In genomic region chr13:77521595-77522367, GRCh38 we compare ENCODE assay signal across 12 cellular contexts. TPM values are rescaled to one million over a fixed set of nuclear protein-coding genes. Genes with fewer than 3 reads are reported as not detected.
A peak's percentile ranks its signal among the peaks of the same experiment; 100 is the strongest.
DNase-seq lines count a peak whose midpoint lies in the region; ATAC-seq, FAIRE-seq and TF ChIP-seq lines count a peak whose summit lies in the region.
"Had no signal": no experiment of that assay in that cellular context is flagged by ENCODE, and none has a peak within 500 bp of the region (broad histone marks: within the 10 kb centered on the region; RNA-seq: fewer than 3 reads in every experiment).

No MANE protein-coding gene starts in this region.

- no peak overlapping the region for H3K23ac ChIP-seq in H1 (ENCODE audit: insufficient read length)

- H3K79me1 ChIP-seq in H1 (ENCODE audit: low read depth, low read length), result no peaks in the 10 kb centered on the region

- H3K27me3 ChIP-seq in MG63 (no peaks in the 10 kb centered on the region), H1 (replicated peaks in 1 of 4; ENCODE audit: control insufficient read depth in 3 of 4, extremely low read depth in 1 of 4, insufficient read depth in 3 of 4, low read length in 3 of 4) (no peaks in the 10 kb centered on the region), lower lobe of right lung (ENCODE audit: low read depth) (no peaks in the 10 kb centered on the region)

- no peak overlapping the region for H4K91ac ChIP-seq in H1 (replicated peaks; ENCODE audit: insufficient read length, low read length)

- CTCF ChIA-PET in H1 (lab: Charles Lee; ENCODE audit: partially characterized antibody), result interaction anchor here (1.0 kb wide), 1 partner anchor 20 kb away, joined by 3 read pairs; no protein-coding TSS in a partner anchor

- H3K9me3 ChIP-seq in MG63 (no peaks in the 10 kb centered on the region), H1 (ENCODE audit: insufficient read depth in 2 of 2, low read depth in 1 of 2, low read length in 1 of 2) (no peaks in the 10 kb centered on the region), lower lobe of right lung (no peaks in the 10 kb centered on the region)

- TF ChIP-seq RAD21 in H1 (IDR thresholded peaks at IDR 0.05 in 1 of 2, conservative IDR thresholded peaks at IDR 0.05 in 1 of 2; ENCODE audit: low read depth in 2 of 2, low read length in 2 of 2), result peak; percentile 11 to 17; a peak in 2 of 4 replicates

- 0 out of 2 replicates have a peak overlapping the region, but pooled peaks have one; percentile 60 for H2BK5ac ChIP-seq in H1 (ENCODE audit: low read depth, low read length)

- H3K4me1 ChIP-seq in H1 (replicated peaks in 1 of 4; ENCODE audit: control insufficient read depth in 3 of 4, insufficient read depth in 4 of 4, low read length in 3 of 4) (no peaks in the 10 kb centered on the region; a peak in 1 of 7 replicates), lower lobe of right lung (no peaks in the 10 kb centered on the region)

- peak; percentile 35 for DNase-seq in ACHN
- DNase-seq in MG63, result peak; percentile 75
- DNase-seq in H1 (ENCODE audit: low read depth in 1 of 2, low spot score in 2 of 2), result peak in 1 of 2 experiments; percentile 17
- DNase-seq in lower lobe of right lung, result peak; percentile 77
- DNase-seq in OCI-M1 (lab: John Stamatoyannopoulos, UW), result no peak
- DNase-seq in posterior vena cava (ENCODE audit: low spot score), result no peak
- DNase-seq in NCI-H748 treated with DMSO at 0.1 percent for 48 hours (lab: John Stamatoyannopoulos, UW), result no peak
- DNase-seq: activated CD4-positive, alpha-beta T cell treated with anti-CD3 and anti-CD28 coated beads, Interleukin-2, amount 10 ng/mL, durations not matched to agents 7 days and 5 days; activated naive CD4-positive, alpha-beta T cell treated with anti-CD3 and anti-CD28 coated beads, Interleukin-2, amount 50 U/mL, for 16 hours; retina; Right ventricle myocardium superior had no signal

- H2BK15ac ChIP-seq in H1 (ENCODE audit: low read length), result no peak overlapping the region

- no peak overlapping the region for H3K14ac ChIP-seq in H1 (ENCODE audit: insufficient read length)

- peak; percentile 98 for ATAC-seq in lower lobe of right lung
- ATAC-seq in HG03460 (IDR thresholded peaks at IDR 0.05; ENCODE audit: unreplicated experiment), result no peak

- H2AFZ ChIP-seq in H1 (ENCODE audit: low read length), result no peak overlapping the region

- no peak overlapping the region for H3K4ac ChIP-seq in H1 (replicated peaks; ENCODE audit: insufficient read length, low read depth, low read length)

- H3K36me3 ChIP-seq in MG63 (no peaks in the 10 kb centered on the region), H1 (ENCODE audit: control insufficient read depth in 2 of 4, insufficient read depth in 4 of 4, low read length in 3 of 4) (no peaks in the 10 kb centered on the region), lower lobe of right lung (no peaks in the 10 kb centered on the region)

- TF ChIP-seq EP300 in H1 (IDR thresholded peaks at IDR 0.05; ENCODE audit: borderline replicate concordance in 1 of 2, low read depth in 2 of 2, low read length in 2 of 2), result no peak

- H3K27ac ChIP-seq in H1 (ENCODE audit: low read depth, low read length) (0 out of 2 replicates have a peak overlapping the region, but pooled peaks have one; percentile 15), lower lobe of right lung (peak overlapping the region; percentile 70)

- TF ChIP-seq CTCF in H1 (IDR thresholded peaks at IDR 0.05; ENCODE audit: control extremely low read depth in 1 of 3, insufficient read depth in 1 of 3, low read depth in 1 of 3, low read length in 3 of 3) (peak in 1 of 3 experiments; percentile 21; a peak in 1 of 4 replicates), lower lobe of right lung (IDR thresholded peaks at IDR 0.05) (no peak)

- peak; percentile 48 for FAIRE-seq in H1 (lab: Jason Lieb, UNC)

- no peak overlapping the region for H2AK5ac ChIP-seq in H1 (ENCODE audit: low read depth, low read length)

- H4K5ac ChIP-seq in H1 (ENCODE audit: insufficient read length, low read depth, low read length), result no peak overlapping the region

- no peak overlapping the region for H3K4me2 ChIP-seq in H1 (ENCODE audit: insufficient read depth in 1 of 2, low read depth in 2 of 2, low read length in 2 of 2)

- no peak overlapping the region for H3K56ac ChIP-seq in H1 (replicated peaks; ENCODE audit: insufficient read length, low read depth, low read length)

- H3K18ac ChIP-seq in H1 (ENCODE audit: extremely low read depth, low read length), result no peak overlapping the region

- H2BK20ac ChIP-seq in H1 (ENCODE audit: low read length), result no peak overlapping the region

- no peak for TF ChIP-seq POLR2A in H1 (IDR thresholded peaks at IDR 0.05; ENCODE audit: control extremely low read depth in 1 of 2, low read depth in 2 of 2, low read length in 2 of 2)

- H4K20me1 ChIP-seq in H1 (replicated peaks in 1 of 2; ENCODE audit: control insufficient read depth in 1 of 2, insufficient read depth in 2 of 2, low read length in 2 of 2), result no peaks in the 10 kb centered on the region

- H3K9ac ChIP-seq in H1 (replicated peaks in 1 of 4; ENCODE audit: extremely low read depth in 1 of 4, low read depth in 3 of 4, low read length in 3 of 4), result no peak overlapping the region

- H4K8ac ChIP-seq in H1 (ENCODE audit: extremely low read depth, insufficient read depth, low read length), result no peak overlapping the region

- POLR2A ChIA-PET in H1 (lab: Charles Lee; ENCODE audit: partially characterized antibody), result no interaction called here

- in situ Hi-C loops in ACHN (cut with HindIII; ENCODE audit: low pct_ligation_motif_present, low pct_unique_long_range_greater_than_20kb, low sequenced_read_pairs), result no loop called here

- intact Hi-C loops in lower lobe of right lung (cut with DNase I) (no loop called here), posterior vena cava (cut with DNase I) (no loop called here)

- H3K23me2 ChIP-seq in H1 (ENCODE audit: low read depth, low read length), result no peaks in the 10 kb centered on the region

- H3K79me2 ChIP-seq in H1 (ENCODE audit: control insufficient read depth in 1 of 2, insufficient read depth in 2 of 2, low read length in 2 of 2), result no peaks in the 10 kb centered on the region

- WGBS in H1 (ENCODE audit: extremely low coverage in 1 of 2, insufficient coverage in 1 of 2, insufficient read length in 1 of 2, insufficient replicate concordance in 2 of 2, low coverage in 1 of 2, low lambda C conversion rate in 2 of 2, missing lambda C conversion rate in 1 of 2), 2 experiments, result 84% methylated on average over 3 of the region's 3 CpGs; no CpG with 5 or more reads in 1 of the 2 experiments

- no peak overlapping the region for H3K4me3 ChIP-seq in MG63
- H3K4me3 ChIP-seq in H1 (ENCODE audit: extremely low read depth in 1 of 4, insufficient read depth in 2 of 4, low read depth in 3 of 4, low read length in 4 of 4), result no peak overlapping the region
- H3K4me3 ChIP-seq in lower lobe of right lung, result no peak overlapping the region

- H2BK12ac ChIP-seq in H1 (ENCODE audit: low read depth, low read length), result no peak overlapping the region

- no peak overlapping the region for H2BK120ac ChIP-seq in H1 (replicated peaks; ENCODE audit: low read depth, low read length)

TF ChIP-seq in H1, 55 proteins besides CTCF, POLR2A, EP300 and RAD21:
- no peak for TF ChIP-seq TAF1 (IDR thresholded peaks at IDR 0.05; ENCODE audit: low read depth, low read length)
- peak; percentile 55; the same call in 1 of the 2 replicates for TF ChIP-seq TEAD4 (IDR thresholded peaks at IDR 0.05; ENCODE audit: low read depth, low read length)

RNA-seq across cellular contexts. Expression of gene SCEL, which starts 13.7 kb away (rescaled TPM):
- total RNA-seq in MG63 (2014; rRNA removed; shearing (Covaris generic); ENCODE audit: low replicate concordance), result not detected in 2 replicates
- not detected in 2 replicates for total RNA-seq in H1 (2021; fragmentation: NEBNext Ultra II Directional; extraction: Animal tissue kit (Norgen Biotek cat#: 25700))
- not detected in 2 replicates for polyA plus RNA-seq in H1 (2011; rRNA removed)
- not detected for polyA plus RNA-seq in H1 (2011; cell fraction: cytosol; rRNA removed)
- polyA plus RNA-seq in H1 (2011; cell fraction: nucleus; rRNA removed), result not detected
- not detected in 4 replicates for polyA plus RNA-seq in H1 (2012, experiment 1 of 2)
- not detected for polyA plus RNA-seq in H1 (2012, experiment 2 of 2)
- polyA plus RNA-seq in H1 (2013, experiment 1 of 2), result not detected
- polyA plus RNA-seq in H1 (2013, experiment 2 of 2), result not detected
- not detected in 2 replicates for polyA minus RNA-seq in H1 (2011; rRNA and poly(A)+ RNA removed)
- polyA minus RNA-seq in H1 (2011; cell fraction: cytosol; rRNA and poly(A)+ RNA removed), result not detected
- not detected for polyA minus RNA-seq in H1 (2011; cell fraction: nucleus; rRNA and poly(A)+ RNA removed)
- total RNA-seq in lower lobe of right lung (54.8 TPM), posterior vena cava (not detected)
- total RNA-seq: activated CD4-positive, alpha-beta T cell treated with anti-CD3 and anti-CD28 coated beads, Interleukin-2, amount 10 ng/mL, durations not matched to agents 7 days and 5 days; Right ventricle myocardium superior had no signal

Comparison
In these comparisons a context has a peak if more than half of its experiments do, and no peak if none do; other contexts are left out.
1. DNase-seq: peak in ACHN (single experiment), MG63 (single experiment) and lower lobe of right lung (single experiment); none in OCI-M1 (single experiment), posterior vena cava (single experiment) and NCI-H748 treated with DMSO at 0.1 percent for 48 hours (single experiment).
2. RNA of gene SCEL, which starts 13.7 kb away (total RNA-seq): 54.8 TPM in lower lobe of right lung (single experiment); not detected in H1, not detected in MG63 and not detected in posterior vena cava; every median in the first group is over 10 times any median in the second.